1 cellular context compared by ENCODE assay signal in genomic region chr1:67400029-67400786, GRCh38.
TF ChIP-seq lines count a peak whose summit lies in the region.
"Not testable (repeated sequence)": the region's sequence is repeated elsewhere in the genome, so short reads cannot be mapped to it uniquely, and the experiment has no call there.

No MANE protein-coding gene starts in this region.

TF ChIP-seq in K562, 482 proteins besides CTCF, POLR2A, EP300 and RAD21 (continued from another document):
- TF ChIP-seq TFAP4 (CRISPR knock-in tag; IDR thresholded peaks at IDR 0.05; ENCODE audit: borderline replicate concordance), result 0 out of 2 replicates have a peak, but pooled peaks have one; percentile 20
- TF ChIP-seq RFX1 (IDR thresholded peaks at IDR 0.05), result peak; percentile 64
- TF ChIP-seq FOXP1 (CRISPR knock-in tag; IDR thresholded peaks at IDR 0.05), result 0 out of 2 replicates have a peak, but pooled peaks have one; percentile 29
- TF ChIP-seq SMARCE1 (IDR thresholded peaks at IDR 0.05), result peak; percentile 28; the same call in 1 of the 2 replicates
- 0 out of 2 replicates have a peak, but pooled peaks have one; percentile 37 for TF ChIP-seq ARID1B (IDR thresholded peaks at IDR 0.05)
- peak; percentile 46 for TF ChIP-seq SMARCA4 (IDR thresholded peaks at IDR 0.05)
- TF ChIP-seq ATF3 (IDR thresholded peaks at IDR 0.05), result peak; percentile 81
- TF ChIP-seq ATF3 (CRISPR knock-in tag; conservative IDR thresholded peaks at IDR 0.05), result not testable (repeated sequence)
- 0 out of 2 replicates have a peak, but pooled peaks have one; percentile 11 for TF ChIP-seq ATF7 (IDR thresholded peaks at IDR 0.05)
- TF ChIP-seq STAT5A (IDR thresholded peaks at IDR 0.05; ENCODE audit: borderline replicate concordance, low read length), result peak; percentile 77
